ENCODE assay signal across 12 cellular contexts in genomic region chr5:109911731-109912130, GRCh38.
DNase-seq lines count a peak whose midpoint lies in the region; ATAC-seq and TF ChIP-seq lines count a peak whose summit lies in the region.
"Had no signal": no experiment of that assay in that cellular context is flagged by ENCODE, and none has a peak within 500 bp of the region (broad histone marks: within the 10 kb centered on the region; RNA-seq: fewer than 3 reads in every experiment).

No MANE protein-coding gene starts in this region.

- no peak overlapping the region for H2AK5ac ChIP-seq in mesenchymal stem cell (ENCODE audit: low read length, severe bottlenecking)

- H3K27me3 ChIP-seq in BJ (ENCODE audit: control insufficient read depth, insufficient read depth, low read length), result no peaks in the 10 kb centered on the region
- H3K27me3 ChIP-seq in brain microvascular endothelial cell (replicated peaks), result no peaks in the 10 kb centered on the region
- peaks cover 0 to 14% of the 10 kb centered on the region in 2 experiments for H3K27me3 ChIP-seq in mesenchymal stem cell (ENCODE audit: control insufficient read depth in 1 of 2, insufficient read depth in 1 of 2, low read length in 2 of 2)
- H3K27me3 ChIP-seq: ascending aorta had no signal

- no peak overlapping the region for H2AFZ ChIP-seq in mesenchymal stem cell (ENCODE audit: low read depth, low read length)

- DNase-seq in BJ (ENCODE audit: low read depth) (peak; percentile 80), LHCN-M2 (ENCODE audit: low read depth) (peak; percentile 97), brain microvascular endothelial cell (peak; percentile 57), mesenchymal stem cell (peak; percentile 23), NCI-H345 (lab: John Stamatoyannopoulos, UW) (no peak), HT-29 (ENCODE audit: low spot score) (no peak)
- DNase-seq: effector CD8-positive, alpha-beta T cell; NCI-H2081 treated with DMSO at 0.1 percent for 48 hours had no signal

- CTCF ChIA-PET in BJ (lab: Yijun Ruan, JAX), result interaction anchor here (0.7 kb wide), 1 partner anchor 230 kb away, joined by 3 read pairs; no protein-coding TSS in a partner anchor

- no peaks in the 10 kb centered on the region for H3K79me1 ChIP-seq in mesenchymal stem cell (replicated peaks; ENCODE audit: low read length, poor library complexity, severe bottlenecking)

- H3K4me3 ChIP-seq in BJ (ENCODE audit: low read depth, low read length), result no peak overlapping the region
- H3K4me3 ChIP-seq in brain microvascular endothelial cell (ENCODE audit: low read depth, low read length), result no peak overlapping the region
- H3K4me3 ChIP-seq in mesenchymal stem cell (ENCODE audit: insufficient read depth in 1 of 2, low read depth in 1 of 2, low read length in 2 of 2), result no peak overlapping the region
- H3K4me3 ChIP-seq: ascending aorta had no signal

- no peak overlapping the region for H3K14ac ChIP-seq in mesenchymal stem cell (ENCODE audit: low read length in 2 of 2)

- no peak overlapping the region for H3K18ac ChIP-seq in mesenchymal stem cell (ENCODE audit: low read depth in 1 of 2, low read length in 2 of 2)

- H2BK15ac ChIP-seq in mesenchymal stem cell (ENCODE audit: low read depth, poor library complexity, severe bottlenecking), result no peak overlapping the region

- ATAC-seq in GM21723 (IDR thresholded peaks at IDR 0.05; ENCODE audit: unreplicated experiment) (no peak), GM21381 (IDR thresholded peaks at IDR 0.05; ENCODE audit: unreplicated experiment) (no peak)

- no peak overlapping the region for H2BK12ac ChIP-seq in mesenchymal stem cell (ENCODE audit: low read length in 2 of 2)

- TF ChIP-seq CTCF in BJ (IDR thresholded peaks at IDR 0.05; ENCODE audit: insufficient read depth, low read depth, low read length) (no peak), brain microvascular endothelial cell (IDR thresholded peaks at IDR 0.05; ENCODE audit: low read depth, low read length, missing control alignments) (no peak)

- no peak overlapping the region for H4K8ac ChIP-seq in mesenchymal stem cell (ENCODE audit: low read length)

- no peak overlapping the region for H3K4me2 ChIP-seq in mesenchymal stem cell (ENCODE audit: low read length, poor library complexity, severe bottlenecking)

- POLR2A ChIA-PET in BJ (lab: Charles Lee), result no interaction called here

- no peak overlapping the region for H2BK5ac ChIP-seq in mesenchymal stem cell (ENCODE audit: low read depth, low read length, poor library complexity, severe bottlenecking)

- peaks cover under 1% of the 10 kb centered on the region for H3K9me3 ChIP-seq in mesenchymal stem cell (ENCODE audit: control insufficient read depth, low read length)
- H3K9me3 ChIP-seq: ascending aorta had no signal

- H3K4ac ChIP-seq in mesenchymal stem cell (ENCODE audit: low read depth in 1 of 2, low read length in 2 of 2), result no peak overlapping the region

- H3K36me3 ChIP-seq in BJ (ENCODE audit: control insufficient read depth, insufficient read depth, low read length), result no peaks in the 10 kb centered on the region
- H3K36me3 ChIP-seq in brain microvascular endothelial cell (replicated peaks), result no peaks in the 10 kb centered on the region
- no peaks in the 10 kb centered on the region for H3K36me3 ChIP-seq in mesenchymal stem cell (ENCODE audit: control insufficient read depth in 1 of 2, insufficient read depth in 2 of 2, low read depth in 1 of 2, low read length in 2 of 2)
- H3K36me3 ChIP-seq: ascending aorta had no signal

- no peak overlapping the region for H4K91ac ChIP-seq in mesenchymal stem cell (ENCODE audit: low read length)

- H3K4me1 ChIP-seq in mesenchymal stem cell (ENCODE audit: control insufficient read depth, insufficient read depth, low read depth, low read length), result peaks cover 1% of the 10 kb centered on the region
- H3K4me1 ChIP-seq: ascending aorta had no signal

- 69% methylated on average over 2 of the region's 3 CpGs for WGBS in mesenchymal stem cell

- H3K27ac ChIP-seq in brain microvascular endothelial cell (no peak overlapping the region), mesenchymal stem cell (ENCODE audit: low read length, poor library complexity, severe bottlenecking) (no peak overlapping the region)
- H3K27ac ChIP-seq: ascending aorta, C4-2B had no signal

- in situ Hi-C loops in brain microvascular endothelial cell (cut with HindIII; ENCODE audit: low pct_ligation_motif_present, low sequenced_read_pairs), result no loop called here

- H3K9ac ChIP-seq in mesenchymal stem cell (ENCODE audit: low read length), result no peak overlapping the region

- H3K23ac ChIP-seq in mesenchymal stem cell (ENCODE audit: low read length in 2 of 2), result no peak overlapping the region

- H2BK120ac ChIP-seq in mesenchymal stem cell (ENCODE audit: low read depth, low read length), result no peak overlapping the region

Comparison
In these comparisons a context has a peak if more than half of its experiments do, and no peak if none do; other contexts are left out.
1. DNase-seq: peak in BJ (single experiment), LHCN-M2 (single experiment), brain microvascular endothelial cell (single experiment) and mesenchymal stem cell (single experiment); none in NCI-H345 (single experiment) and HT-29 (single experiment).